ENCODE assay signal across 15 cellular contexts in the genomic region with DNA sequence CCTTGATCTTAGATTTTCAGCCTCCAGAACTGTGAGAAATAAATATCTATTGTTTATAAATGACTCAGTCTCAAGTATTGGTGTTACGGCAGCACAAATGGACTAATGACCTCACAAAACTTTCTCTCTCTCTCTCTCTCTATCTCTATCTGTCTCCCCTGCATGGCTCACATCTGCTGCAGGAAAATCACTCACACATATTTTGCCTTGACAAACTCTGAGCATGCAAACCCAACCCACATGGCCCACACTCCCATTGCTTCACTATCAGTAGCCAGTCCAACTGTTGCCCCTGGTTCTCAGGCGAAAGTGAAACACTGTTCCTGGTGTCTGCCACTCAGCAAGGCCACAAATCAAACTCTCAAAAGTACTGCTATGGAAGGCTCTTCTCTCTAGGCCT.
DNase-seq lines count a peak whose midpoint lies in the region; ATAC-seq, FAIRE-seq and TF ChIP-seq lines count a peak whose summit lies in the region.
"Had no signal": no experiment of that assay in that cellular context is flagged by ENCODE, and none has a peak within 500 bp of the region (broad histone marks: within the 10 kb centered on the region; RNA-seq: fewer than 3 reads in every experiment).

No MANE protein-coding gene starts in this region.

- no peak overlapping the region for H2AK5ac ChIP-seq in mesenchymal stem cell (ENCODE audit: low read length, severe bottlenecking)

- no peak overlapping the region for H3K4me2 ChIP-seq in MM.1S (ENCODE audit: low read depth, low read length)
- H3K4me2 ChIP-seq in mesenchymal stem cell (ENCODE audit: low read length, poor library complexity, severe bottlenecking), result no peak overlapping the region

- H3K27me3 ChIP-seq in MM.1S (replicated peaks; ENCODE audit: insufficient read depth, low read length) (no peaks in the 10 kb centered on the region), mesenchymal stem cell (ENCODE audit: control insufficient read depth in 1 of 2, insufficient read depth in 1 of 2, low read length in 2 of 2) (no peaks in the 10 kb centered on the region)

- no peak overlapping the region for H3K18ac ChIP-seq in mesenchymal stem cell (ENCODE audit: low read depth in 1 of 2, low read length in 2 of 2)

- H3K9me3 ChIP-seq in MM.1S (replicated peaks; ENCODE audit: insufficient read depth, low read length) (no peaks in the 10 kb centered on the region), mesenchymal stem cell (ENCODE audit: control insufficient read depth, low read length) (no peaks in the 10 kb centered on the region)

- FAIRE-seq in GM12891 (lab: Jason Lieb, UNC), result peak; percentile 70
- no peak for FAIRE-seq in RCC 7860 (lab: Jason Lieb, UNC)
- FAIRE-seq: frontal cortex had no signal

- no peaks in the 10 kb centered on the region for H3F3A ChIP-seq in MM.1S (ENCODE audit: insufficient read depth, low read length)

- H3K23ac ChIP-seq in mesenchymal stem cell (ENCODE audit: low read length in 2 of 2), result no peak overlapping the region

- H3K4me3 ChIP-seq in MM.1S (ENCODE audit: low read length), result no peak overlapping the region
- H3K4me3 ChIP-seq in mesenchymal stem cell (ENCODE audit: insufficient read depth in 1 of 2, low read depth in 1 of 2, low read length in 2 of 2), result no peak overlapping the region
- H3K4me3 ChIP-seq in coronary artery, result no peak overlapping the region

- no peaks in the 10 kb centered on the region for H3K9me2 ChIP-seq in MM.1S (replicated peaks; ENCODE audit: insufficient read depth, low read length)

- peak; percentile 40 for ATAC-seq in GM21423 (IDR thresholded peaks at IDR 0.05; ENCODE audit: unreplicated experiment)

- H3K9ac ChIP-seq in MM.1S (ENCODE audit: low read length), result no peak overlapping the region
- no peak overlapping the region for H3K9ac ChIP-seq in mesenchymal stem cell (ENCODE audit: low read length)

- H3K4ac ChIP-seq in mesenchymal stem cell (ENCODE audit: low read depth in 1 of 2, low read length in 2 of 2), result no peak overlapping the region

- no peak overlapping the region for H4K8ac ChIP-seq in mesenchymal stem cell (ENCODE audit: low read length)

- H2BK120ac ChIP-seq in mesenchymal stem cell (ENCODE audit: low read depth, low read length), result no peak overlapping the region

- H4K20me1 ChIP-seq in MM.1S (ENCODE audit: insufficient read depth, low read length), result no peaks in the 10 kb centered on the region

- TF ChIP-seq CTCF in MM.1S (IDR thresholded peaks at IDR 0.05; ENCODE audit: low read length), result no peak
- no peak for TF ChIP-seq CTCF in coronary artery (IDR thresholded peaks at IDR 0.05)

- H3K27ac ChIP-seq in MM.1S (ENCODE audit: low read length) (no peak overlapping the region), mesenchymal stem cell (ENCODE audit: low read length, poor library complexity, severe bottlenecking) (no peak overlapping the region), coronary artery (no peak overlapping the region)

- H4K91ac ChIP-seq in mesenchymal stem cell (ENCODE audit: low read length), result no peak overlapping the region

- H2BK15ac ChIP-seq in mesenchymal stem cell (ENCODE audit: low read depth, poor library complexity, severe bottlenecking), result no peak overlapping the region

- H3K4me1 ChIP-seq in MM.1S (ENCODE audit: low read length), result no peaks in the 10 kb centered on the region
- peaks cover 2% of the 10 kb centered on the region for H3K4me1 ChIP-seq in mesenchymal stem cell (ENCODE audit: control insufficient read depth, insufficient read depth, low read depth, low read length)

- H3K14ac ChIP-seq in mesenchymal stem cell (ENCODE audit: low read length in 2 of 2), result no peak overlapping the region

- H3K79me2 ChIP-seq in MM.1S (ENCODE audit: low read length), result no peaks in the 10 kb centered on the region

- no peak for TF ChIP-seq POLR2A in GM12891 (IDR thresholded peaks at IDR 0.05; ENCODE audit: low read depth, low read length)

- DNase-seq in GM12891 (ENCODE audit: insufficient read length, low spot score) (no peak), MM.1S (peak; percentile 22), mesenchymal stem cell (peak; percentile 77), coronary artery (ENCODE audit: low spot score) (no peak), RCC 7860 (ENCODE audit: low spot score) (no peak), NCI-H526 treated with DMSO at 0.1 percent for 48 hours (lab: John Stamatoyannopoulos, UW) (no peak)
- no peak for DNase-seq in activated CD8-positive, alpha-beta memory T cell treated with anti-CD3 and anti-CD28 coated beads for 24 hours
- DNase-seq: activated CD4-positive, alpha-beta T cell treated with anti-CD3 and anti-CD28 coated beads, Interleukin-2, amount 50 U/mL, for 1 hour; activated naive CD4-positive, alpha-beta T cell treated with anti-CD3 and anti-CD28 coated beads for 36 hours; CD4-positive, CD25-positive, alpha-beta regulatory T cell; cortex of kidney; nucleus accumbens; T-helper 2 cell had no signal

- peak overlapping the region in 1 of 2 experiments; percentile 11 for H2BK12ac ChIP-seq in mesenchymal stem cell (ENCODE audit: low read length in 2 of 2)

- WGBS in mesenchymal stem cell, result 46% methylated on average over 2 of the region's 2 CpGs

- H3K36me3 ChIP-seq in MM.1S (replicated peaks; ENCODE audit: insufficient read depth, low read length), result no peaks in the 10 kb centered on the region
- H3K36me3 ChIP-seq in mesenchymal stem cell (ENCODE audit: control insufficient read depth in 1 of 2, insufficient read depth in 2 of 2, low read depth in 1 of 2, low read length in 2 of 2), result no peaks in the 10 kb centered on the region

- no peak overlapping the region for H2BK5ac ChIP-seq in mesenchymal stem cell (ENCODE audit: low read depth, low read length, poor library complexity, severe bottlenecking)

- H3K79me1 ChIP-seq in mesenchymal stem cell (replicated peaks; ENCODE audit: low read length, poor library complexity, severe bottlenecking), result no peaks in the 10 kb centered on the region

- no peak overlapping the region for H2AFZ ChIP-seq in MM.1S (ENCODE audit: low read length)
- H2AFZ ChIP-seq in mesenchymal stem cell (ENCODE audit: low read depth, low read length), result peak overlapping the region; percentile 48

TF ChIP-seq in GM12891, 5 proteins besides CTCF, POLR2A, EP300 and RAD21:
- TF ChIP-seq PAX5 (IDR thresholded peaks at IDR 0.05; ENCODE audit: insufficient read depth, low read length, severe bottlenecking) (no peak), TAF1 (IDR thresholded peaks at IDR 0.05; ENCODE audit: low read depth, low read length) (no peak), SPI1 (IDR thresholded peaks at IDR 0.05; ENCODE audit: low read depth, low read length) (no peak), POLR2AphosphoS5 (IDR thresholded peaks at IDR 0.05; ENCODE audit: low read depth, low read length) (no peak), POU2F2 (IDR thresholded peaks at IDR 0.05; ENCODE audit: low read depth, low read length) (no peak)

Comparison
In these comparisons a context has a peak if more than half of its experiments do, and no peak if none do; other contexts are left out.
1. DNase-seq: peak in MM.1S (single experiment) and mesenchymal stem cell (single experiment); none in GM12891 (single experiment), coronary artery (single experiment), activated CD8-positive, alpha-beta memory T cell treated with anti-CD3 and anti-CD28 coated beads for 24 hours (single experiment), RCC 7860 (single experiment) and NCI-H526 treated with DMSO at 0.1 percent for 48 hours (single experiment).